In the genomic region with DNA sequence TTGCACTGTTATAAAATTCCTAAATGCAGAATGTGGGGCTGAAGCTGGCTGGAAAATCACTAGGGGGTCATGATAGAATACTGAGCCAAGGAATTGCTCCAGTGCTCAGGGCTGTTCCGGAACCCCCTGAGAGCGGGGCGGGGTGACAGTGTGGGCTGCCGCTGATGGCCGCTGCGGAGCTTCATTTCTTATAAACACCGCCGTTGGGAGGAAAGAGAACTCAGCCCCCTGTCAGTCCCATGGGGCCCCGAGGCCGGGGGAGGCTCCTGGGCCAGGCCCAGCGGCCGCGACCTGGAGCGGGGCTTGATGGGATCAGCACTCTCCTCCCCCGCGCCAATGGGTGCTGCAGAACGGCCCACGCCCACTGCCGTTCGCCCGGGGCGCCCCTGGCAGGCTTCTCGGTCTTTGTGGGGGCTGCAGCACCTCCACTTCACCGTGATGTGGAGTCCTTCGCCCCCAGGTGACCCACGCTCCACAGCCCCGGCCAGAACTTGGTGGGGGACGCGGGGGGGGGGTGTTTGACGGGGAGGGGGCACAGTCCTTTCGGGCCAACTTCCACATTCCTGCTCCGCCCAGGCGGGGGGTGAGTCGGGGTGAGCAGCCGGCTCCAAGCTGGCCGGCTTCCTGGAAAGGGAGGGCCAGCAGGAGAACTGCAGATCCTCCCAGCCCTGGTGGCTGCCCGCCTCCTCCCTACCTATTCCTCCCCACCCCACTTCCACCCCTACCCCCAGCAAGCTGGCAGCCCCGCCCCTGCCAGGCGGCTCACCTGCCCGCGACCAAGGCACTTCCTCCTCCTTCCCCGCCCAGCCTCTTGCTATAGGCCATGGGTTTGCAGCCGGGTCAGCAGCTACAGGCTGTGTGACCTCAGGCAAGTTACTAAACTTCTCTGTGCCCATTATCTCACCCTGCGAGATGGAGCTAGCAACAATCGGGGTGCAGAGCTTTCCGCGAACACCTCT, we compare ENCODE assay signal across 1 cellular context.
TF ChIP-seq lines count a peak whose summit lies in the region.

No MANE protein-coding gene starts in this region.

TF ChIP-seq in K562, 482 proteins besides CTCF, POLR2A, EP300 and RAD21 (continued from another document and continues in another):
- TF ChIP-seq, protein P1, sequence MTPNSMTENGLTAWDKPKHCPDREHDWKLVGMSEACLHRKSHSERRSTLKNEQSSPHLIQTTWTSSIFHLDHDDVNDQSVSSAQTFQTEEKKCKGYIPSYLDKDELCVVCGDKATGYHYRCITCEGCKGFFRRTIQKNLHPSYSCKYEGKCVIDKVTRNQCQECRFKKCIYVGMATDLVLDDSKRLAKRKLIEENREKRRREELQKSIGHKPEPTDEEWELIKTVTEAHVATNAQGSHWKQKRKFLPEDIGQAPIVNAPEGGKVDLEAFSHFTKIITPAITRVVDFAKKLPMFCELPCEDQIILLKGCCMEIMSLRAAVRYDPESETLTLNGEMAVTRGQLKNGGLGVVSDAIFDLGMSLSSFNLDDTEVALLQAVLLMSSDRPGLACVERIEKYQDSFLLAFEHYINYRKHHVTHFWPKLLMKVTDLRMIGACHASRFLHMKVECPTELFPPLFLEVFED (CRISPR knock-in tag; conservative IDR thresholded peaks at IDR 0.05), result no peak
- peak; percentile 41; the same call in 1 of the 2 replicates for TF ChIP-seq MXI1 (IDR thresholded peaks at IDR 0.05; ENCODE audit: low read depth, low read length)
- TF ChIP-seq TAF7 (tag; IDR thresholded peaks at IDR 0.05), result no peak
- TF ChIP-seq ZNF551 (CRISPR knock-in tag; IDR thresholded peaks at IDR 0.05), result no peak
- peak; percentile 79 for TF ChIP-seq NCOR1 (IDR thresholded peaks at IDR 0.05)
- TF ChIP-seq SMARCC2 (IDR thresholded peaks at IDR 0.05; ENCODE audit: low read depth), result peak; percentile 44; the same call in 1 of the 2 replicates
- no peak for TF ChIP-seq ZNF561 (CRISPR knock-in tag; conservative IDR thresholded peaks at IDR 0.05)
- TF ChIP-seq, protein P2, sequence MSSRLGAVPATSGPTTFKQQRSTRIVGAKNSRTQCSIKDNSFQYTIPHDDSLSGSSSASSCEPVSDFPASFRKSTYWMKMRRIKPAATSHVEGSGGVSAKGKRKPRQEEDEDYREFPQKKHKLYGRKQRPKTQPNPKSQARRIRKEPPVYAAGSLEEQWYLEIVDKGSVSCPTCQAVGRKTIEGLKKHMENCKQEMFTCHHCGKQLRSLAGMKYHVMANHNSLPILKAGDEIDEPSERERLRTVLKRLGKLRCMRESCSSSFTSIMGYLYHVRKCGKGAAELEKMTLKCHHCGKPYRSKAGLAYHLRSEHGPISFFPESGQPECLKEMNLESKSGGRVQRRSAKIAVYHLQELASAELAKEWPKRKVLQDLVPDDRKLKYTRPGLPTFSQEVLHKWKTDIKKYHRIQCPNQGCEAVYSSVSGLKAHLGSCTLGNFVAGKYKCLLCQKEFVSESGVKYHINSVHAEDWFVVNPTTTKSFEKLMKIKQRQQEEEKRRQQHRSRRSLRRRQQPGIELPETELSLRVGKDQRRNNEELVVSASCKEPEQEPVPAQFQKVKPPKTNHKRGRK (tag; IDR thresholded peaks at IDR 0.05), result no peak
- TF ChIP-seq FUS (optimal IDR thresholded peaks at IDR 0.05; ENCODE audit: low read depth, low read length), result no peak
- TF ChIP-seq, protein P3, sequence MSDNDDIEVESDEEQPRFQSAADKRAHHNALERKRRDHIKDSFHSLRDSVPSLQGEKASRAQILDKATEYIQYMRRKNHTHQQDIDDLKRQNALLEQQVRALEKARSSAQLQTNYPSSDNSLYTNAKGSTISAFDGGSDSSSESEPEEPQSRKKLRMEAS (CRISPR knock-in tag; IDR thresholded peaks at IDR 0.05), result peak; percentile 56
- no peak for TF ChIP-seq RAD51 (IDR thresholded peaks at IDR 0.05; ENCODE audit: borderline replicate concordance, low read depth)
- TF ChIP-seq ZSCAN32 (CRISPR knock-in tag; IDR thresholded peaks at IDR 0.05), result no peak
- TF ChIP-seq ZNF77 (CRISPR knock-in tag; IDR thresholded peaks at IDR 0.05), result no peak
- TF ChIP-seq SMARCE1 (IDR thresholded peaks at IDR 0.05), result peak; percentile 63
- no peak for TF ChIP-seq SIRT6 (IDR thresholded peaks at IDR 0.05; ENCODE audit: low read depth, low read length)
- TF ChIP-seq, protein P4, sequence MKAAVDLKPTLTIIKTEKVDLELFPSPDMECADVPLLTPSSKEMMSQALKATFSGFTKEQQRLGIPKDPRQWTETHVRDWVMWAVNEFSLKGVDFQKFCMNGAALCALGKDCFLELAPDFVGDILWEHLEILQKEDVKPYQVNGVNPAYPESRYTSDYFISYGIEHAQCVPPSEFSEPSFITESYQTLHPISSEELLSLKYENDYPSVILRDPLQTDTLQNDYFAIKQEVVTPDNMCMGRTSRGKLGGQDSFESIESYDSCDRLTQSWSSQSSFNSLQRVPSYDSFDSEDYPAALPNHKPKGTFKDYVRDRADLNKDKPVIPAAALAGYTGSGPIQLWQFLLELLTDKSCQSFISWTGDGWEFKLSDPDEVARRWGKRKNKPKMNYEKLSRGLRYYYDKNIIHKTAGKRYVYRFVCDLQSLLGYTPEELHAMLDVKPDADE (conservative IDR thresholded peaks at IDR 0.05; ENCODE audit: control insufficient read depth, low read depth, low read length), result no peak
- TF ChIP-seq, protein P5, sequence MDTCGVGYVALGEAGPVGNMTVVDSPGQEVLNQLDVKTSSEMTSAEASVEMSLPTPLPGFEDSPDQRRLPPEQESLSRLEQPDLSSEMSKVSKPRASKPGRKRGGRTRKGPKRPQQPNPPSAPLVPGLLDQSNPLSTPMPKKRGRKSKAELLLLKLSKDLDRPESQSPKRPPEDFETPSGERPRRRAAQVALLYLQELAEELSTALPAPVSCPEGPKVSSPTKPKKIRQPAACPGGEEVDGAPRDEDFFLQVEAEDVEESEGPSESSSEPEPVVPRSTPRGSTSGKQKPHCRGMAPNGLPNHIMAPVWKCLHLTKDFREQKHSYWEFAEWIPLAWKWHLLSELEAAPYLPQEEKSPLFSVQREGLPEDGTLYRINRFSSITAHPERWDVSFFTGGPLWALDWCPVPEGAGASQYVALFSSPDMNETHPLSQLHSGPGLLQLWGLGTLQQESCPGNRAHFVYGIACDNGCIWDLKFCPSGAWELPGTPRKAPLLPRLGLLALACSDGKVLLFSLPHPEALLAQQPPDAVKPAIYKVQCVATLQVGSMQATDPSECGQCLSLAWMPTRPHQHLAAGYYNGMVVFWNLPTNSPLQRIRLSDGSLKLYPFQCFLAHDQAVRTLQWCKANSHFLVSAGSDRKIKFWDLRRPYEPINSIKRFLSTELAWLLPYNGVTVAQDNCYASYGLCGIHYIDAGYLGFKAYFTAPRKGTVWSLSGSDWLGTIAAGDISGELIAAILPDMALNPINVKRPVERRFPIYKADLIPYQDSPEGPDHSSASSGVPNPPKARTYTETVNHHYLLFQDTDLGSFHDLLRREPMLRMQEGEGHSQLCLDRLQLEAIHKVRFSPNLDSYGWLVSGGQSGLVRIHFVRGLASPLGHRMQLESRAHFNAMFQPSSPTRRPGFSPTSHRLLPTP (IDR thresholded peaks at IDR 0.05; ENCODE audit: borderline replicate concordance, extremely low read depth, insufficient read length), result no peak
- no peak for TF ChIP-seq NCOA2 (IDR thresholded peaks at IDR 0.05; ENCODE audit: partially characterized antibody in 2 of 2)
- peak; percentile 94 for TF ChIP-seq CXXC5 (CRISPR knock-in tag; IDR thresholded peaks at IDR 0.05)
- TF ChIP-seq CBX8 (IDR thresholded peaks at IDR 0.05; ENCODE audit: borderline replicate concordance, extremely low read depth, low read depth, low read length, poor library complexity, severe bottlenecking), result no peak
- TF ChIP-seq BRD4 (IDR thresholded peaks at IDR 0.05), result no peak
- no peak for TF ChIP-seq TAF9B (IDR thresholded peaks at IDR 0.05; ENCODE audit: partially characterized antibody)
- TF ChIP-seq FOXK2 (conservative IDR thresholded peaks at IDR 0.05 in 1 of 2, IDR thresholded peaks at IDR 0.05 in 1 of 2; ENCODE audit: low read depth in 2 of 2), result peak; percentile 88 to 89
- TF ChIP-seq PHTF2 (CRISPR knock-in tag; IDR thresholded peaks at IDR 0.05), result no peak
- TF ChIP-seq, protein P6, sequence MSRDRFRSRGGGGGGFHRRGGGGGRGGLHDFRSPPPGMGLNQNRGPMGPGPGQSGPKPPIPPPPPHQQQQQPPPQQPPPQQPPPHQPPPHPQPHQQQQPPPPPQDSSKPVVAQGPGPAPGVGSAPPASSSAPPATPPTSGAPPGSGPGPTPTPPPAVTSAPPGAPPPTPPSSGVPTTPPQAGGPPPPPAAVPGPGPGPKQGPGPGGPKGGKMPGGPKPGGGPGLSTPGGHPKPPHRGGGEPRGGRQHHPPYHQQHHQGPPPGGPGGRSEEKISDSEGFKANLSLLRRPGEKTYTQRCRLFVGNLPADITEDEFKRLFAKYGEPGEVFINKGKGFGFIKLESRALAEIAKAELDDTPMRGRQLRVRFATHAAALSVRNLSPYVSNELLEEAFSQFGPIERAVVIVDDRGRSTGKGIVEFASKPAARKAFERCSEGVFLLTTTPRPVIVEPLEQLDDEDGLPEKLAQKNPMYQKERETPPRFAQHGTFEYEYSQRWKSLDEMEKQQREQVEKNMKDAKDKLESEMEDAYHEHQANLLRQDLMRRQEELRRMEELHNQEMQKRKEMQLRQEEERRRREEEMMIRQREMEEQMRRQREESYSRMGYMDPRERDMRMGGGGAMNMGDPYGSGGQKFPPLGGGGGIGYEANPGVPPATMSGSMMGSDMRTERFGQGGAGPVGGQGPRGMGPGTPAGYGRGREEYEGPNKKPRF (IDR thresholded peaks at IDR 0.05; ENCODE audit: low read depth, low read length), result no peak
- peak; percentile 41; the same call in 1 of the 2 replicates for TF ChIP-seq POLR2AphosphoS5 (IDR thresholded peaks at IDR 0.05; ENCODE audit: control insufficient read depth, insufficient read depth, low read depth, low read length)
- no peak; the same call in 1 of the 2 replicates for TF ChIP-seq ZKSCAN8 (CRISPR knock-in tag; IDR thresholded peaks at IDR 0.05)
- TF ChIP-seq GABPB2 (CRISPR knock-in tag; conservative IDR thresholded peaks at IDR 0.05), result no peak
- TF ChIP-seq, protein P7, sequence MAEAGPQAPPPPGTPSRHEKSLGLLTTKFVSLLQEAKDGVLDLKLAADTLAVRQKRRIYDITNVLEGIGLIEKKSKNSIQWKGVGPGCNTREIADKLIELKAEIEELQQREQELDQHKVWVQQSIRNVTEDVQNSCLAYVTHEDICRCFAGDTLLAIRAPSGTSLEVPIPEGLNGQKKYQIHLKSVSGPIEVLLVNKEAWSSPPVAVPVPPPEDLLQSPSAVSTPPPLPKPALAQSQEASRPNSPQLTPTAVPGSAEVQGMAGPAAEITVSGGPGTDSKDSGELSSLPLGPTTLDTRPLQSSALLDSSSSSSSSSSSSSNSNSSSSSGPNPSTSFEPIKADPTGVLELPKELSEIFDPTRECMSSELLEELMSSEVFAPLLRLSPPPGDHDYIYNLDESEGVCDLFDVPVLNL (CRISPR knock-in tag; IDR thresholded peaks at IDR 0.05; ENCODE audit: low read depth), result no peak
- no peak for TF ChIP-seq HLTF (IDR thresholded peaks at IDR 0.05)
- peak; percentile 75 for TF ChIP-seq ARID1B (IDR thresholded peaks at IDR 0.05)
- no peak for TF ChIP-seq ZNF431 (CRISPR knock-in tag; IDR thresholded peaks at IDR 0.05)
- TF ChIP-seq ZNF79 (CRISPR knock-in tag; IDR thresholded peaks at IDR 0.05; ENCODE audit: low read depth), result no peak
- TF ChIP-seq GATAD2B (IDR thresholded peaks at IDR 0.05; ENCODE audit: borderline replicate concordance), result peak; percentile 95
- TF ChIP-seq ZNF41 (CRISPR knock-in tag; conservative IDR thresholded peaks at IDR 0.05), result no peak
- TF ChIP-seq PHB (CRISPR knock-in tag; IDR thresholded peaks at IDR 0.05), result no peak
- TF ChIP-seq, protein P8, sequence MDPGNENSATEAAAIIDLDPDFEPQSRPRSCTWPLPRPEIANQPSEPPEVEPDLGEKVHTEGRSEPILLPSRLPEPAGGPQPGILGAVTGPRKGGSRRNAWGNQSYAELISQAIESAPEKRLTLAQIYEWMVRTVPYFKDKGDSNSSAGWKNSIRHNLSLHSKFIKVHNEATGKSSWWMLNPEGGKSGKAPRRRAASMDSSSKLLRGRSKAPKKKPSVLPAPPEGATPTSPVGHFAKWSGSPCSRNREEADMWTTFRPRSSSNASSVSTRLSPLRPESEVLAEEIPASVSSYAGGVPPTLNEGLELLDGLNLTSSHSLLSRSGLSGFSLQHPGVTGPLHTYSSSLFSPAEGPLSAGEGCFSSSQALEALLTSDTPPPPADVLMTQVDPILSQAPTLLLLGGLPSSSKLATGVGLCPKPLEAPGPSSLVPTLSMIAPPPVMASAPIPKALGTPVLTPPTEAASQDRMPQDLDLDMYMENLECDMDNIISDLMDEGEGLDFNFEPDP (CRISPR knock-in tag; IDR thresholded peaks at IDR 0.05), result no peak
- TF ChIP-seq, protein P9, sequence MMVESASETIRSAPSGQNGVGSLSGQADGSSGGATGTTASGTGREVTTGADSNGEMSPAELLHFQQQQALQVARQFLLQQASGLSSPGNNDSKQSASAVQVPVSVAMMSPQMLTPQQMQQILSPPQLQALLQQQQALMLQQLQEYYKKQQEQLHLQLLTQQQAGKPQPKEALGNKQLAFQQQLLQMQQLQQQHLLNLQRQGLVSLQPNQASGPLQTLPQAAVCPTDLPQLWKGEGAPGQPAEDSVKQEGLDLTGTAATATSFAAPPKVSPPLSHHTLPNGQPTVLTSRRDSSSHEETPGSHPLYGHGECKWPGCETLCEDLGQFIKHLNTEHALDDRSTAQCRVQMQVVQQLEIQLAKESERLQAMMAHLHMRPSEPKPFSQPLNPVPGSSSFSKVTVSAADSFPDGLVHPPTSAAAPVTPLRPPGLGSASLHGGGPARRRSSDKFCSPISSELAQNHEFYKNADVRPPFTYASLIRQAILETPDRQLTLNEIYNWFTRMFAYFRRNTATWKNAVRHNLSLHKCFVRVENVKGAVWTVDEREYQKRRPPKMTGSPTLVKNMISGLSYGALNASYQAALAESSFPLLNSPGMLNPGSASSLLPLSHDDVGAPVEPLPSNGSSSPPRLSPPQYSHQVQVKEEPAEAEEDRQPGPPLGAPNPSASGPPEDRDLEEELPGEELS (CRISPR knock-in tag; IDR thresholded peaks at IDR 0.05; ENCODE audit: borderline replicate concordance), result no peak
- TF ChIP-seq, protein P10, sequence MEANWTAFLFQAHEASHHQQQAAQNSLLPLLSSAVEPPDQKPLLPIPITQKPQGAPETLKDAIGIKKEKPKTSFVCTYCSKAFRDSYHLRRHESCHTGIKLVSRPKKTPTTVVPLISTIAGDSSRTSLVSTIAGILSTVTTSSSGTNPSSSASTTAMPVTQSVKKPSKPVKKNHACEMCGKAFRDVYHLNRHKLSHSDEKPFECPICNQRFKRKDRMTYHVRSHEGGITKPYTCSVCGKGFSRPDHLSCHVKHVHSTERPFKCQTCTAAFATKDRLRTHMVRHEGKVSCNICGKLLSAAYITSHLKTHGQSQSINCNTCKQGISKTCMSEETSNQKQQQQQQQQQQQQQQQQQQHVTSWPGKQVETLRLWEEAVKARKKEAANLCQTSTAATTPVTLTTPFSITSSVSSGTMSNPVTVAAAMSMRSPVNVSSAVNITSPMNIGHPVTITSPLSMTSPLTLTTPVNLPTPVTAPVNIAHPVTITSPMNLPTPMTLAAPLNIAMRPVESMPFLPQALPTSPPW (CRISPR knock-in tag; IDR thresholded peaks at IDR 0.05), result peak; percentile 98
- TF ChIP-seq, protein P11, sequence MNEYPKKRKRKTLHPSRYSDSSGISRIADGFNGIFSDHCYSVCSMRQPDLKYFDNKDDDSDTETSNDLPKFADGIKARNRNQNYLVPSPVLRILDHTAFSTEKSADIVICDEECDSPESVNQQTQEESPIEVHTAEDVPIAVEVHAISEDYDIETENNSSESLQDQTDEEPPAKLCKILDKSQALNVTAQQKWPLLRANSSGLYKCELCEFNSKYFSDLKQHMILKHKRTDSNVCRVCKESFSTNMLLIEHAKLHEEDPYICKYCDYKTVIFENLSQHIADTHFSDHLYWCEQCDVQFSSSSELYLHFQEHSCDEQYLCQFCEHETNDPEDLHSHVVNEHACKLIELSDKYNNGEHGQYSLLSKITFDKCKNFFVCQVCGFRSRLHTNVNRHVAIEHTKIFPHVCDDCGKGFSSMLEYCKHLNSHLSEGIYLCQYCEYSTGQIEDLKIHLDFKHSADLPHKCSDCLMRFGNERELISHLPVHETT (CRISPR knock-in tag; conservative IDR thresholded peaks at IDR 0.05 in 1 of 2, IDR thresholded peaks at IDR 0.05 in 1 of 2), result peak in 1 of 2 experiments; percentile 85; a peak in 2 of 4 replicates
